ENCODE assay signal across 2 cellular contexts in the genomic region with DNA sequence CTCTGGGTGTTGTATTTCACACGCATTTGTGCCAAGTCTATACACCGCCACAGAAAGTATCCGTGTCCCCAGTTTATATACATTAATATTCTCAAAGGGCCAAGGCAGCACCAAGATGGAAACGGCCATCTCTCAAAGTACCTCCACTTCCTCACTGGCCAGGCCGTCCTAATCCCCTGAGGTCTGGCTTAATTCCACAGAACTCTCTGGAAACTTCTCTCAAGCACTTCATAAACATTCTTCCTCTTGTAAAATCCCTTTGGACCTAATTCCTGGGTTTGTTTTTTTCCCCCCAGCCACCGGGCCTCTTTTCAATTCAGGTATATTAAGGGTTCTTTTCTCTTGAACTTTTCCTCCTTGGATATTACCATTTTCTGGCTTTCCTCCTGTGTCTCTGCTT.
TF ChIP-seq lines count a peak whose summit lies in the region.

No MANE protein-coding gene starts in this region.

TF ChIP-seq in K562, 482 proteins besides CTCF, POLR2A, EP300 and RAD21:
- TF ChIP-seq CBFB (CRISPR knock-in tag; IDR thresholded peaks at IDR 0.05) (no peak), SPI1 (IDR thresholded peaks at IDR 0.05; ENCODE audit: borderline replicate concordance, low read depth, low read length) (peak; percentile 4; the same call in 1 of the 2 replicates)

TF ChIP-seq in HepG2, 621 proteins besides CTCF, POLR2A, EP300 and RAD21:
- TF ChIP-seq, protein P1, sequence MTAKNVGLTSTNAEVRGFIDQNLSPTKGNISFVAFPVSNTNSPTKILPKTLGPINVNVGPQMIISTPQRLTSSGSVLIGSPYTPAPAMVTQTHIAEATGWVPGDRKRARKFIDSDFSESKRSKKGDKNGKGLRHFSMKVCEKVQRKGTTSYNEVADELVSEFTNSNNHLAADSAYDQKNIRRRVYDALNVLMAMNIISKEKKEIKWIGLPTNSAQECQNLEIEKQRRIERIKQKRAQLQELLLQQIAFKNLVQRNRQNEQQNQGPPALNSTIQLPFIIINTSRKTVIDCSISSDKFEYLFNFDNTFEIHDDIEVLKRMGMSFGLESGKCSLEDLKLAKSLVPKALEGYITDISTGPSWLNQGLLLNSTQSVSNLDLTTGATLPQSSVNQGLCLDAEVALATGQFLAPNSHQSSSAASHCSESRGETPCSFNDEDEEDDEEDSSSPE (CRISPR knock-in tag; IDR thresholded peaks at IDR 0.05) = 0 out of 2 replicates have a peak, but pooled peaks have one; percentile 7
- TF ChIP-seq ZNF781 (CRISPR knock-in tag; IDR thresholded peaks at IDR 0.05; ENCODE audit: borderline replicate concordance, not compliant biosample characterization) = no peak
- 0 out of 2 replicates have a peak, but pooled peaks have one; percentile 1 for TF ChIP-seq ZFX (CRISPR knock-in tag; IDR thresholded peaks at IDR 0.05; ENCODE audit: low read depth)
- 0 out of 2 replicates have a peak, but pooled peaks have one; percentile 29 for TF ChIP-seq SPEN (CRISPR knock-in tag; IDR thresholded peaks at IDR 0.05; ENCODE audit: low read depth)
- TF ChIP-seq HIVEP1 (CRISPR knock-in tag; IDR thresholded peaks at IDR 0.05) = no peak
- TF ChIP-seq ZFP90 (CRISPR knock-in tag; IDR thresholded peaks at IDR 0.05; ENCODE audit: borderline replicate concordance) = 0 out of 2 replicates have a peak, but pooled peaks have one; percentile 7
- 0 out of 2 replicates have a peak, but pooled peaks have one; percentile 45 for TF ChIP-seq ZNF878 (CRISPR knock-in tag; IDR thresholded peaks at IDR 0.05)
